8 cellular contexts compared by ENCODE assay signal in genomic region chr12:49674318-49674985, GRCh38. TPM values are rescaled to one million over a fixed set of nuclear protein-coding genes. Genes with fewer than 3 reads are reported as not detected.
DNase-seq lines count a peak whose midpoint lies in the region; ATAC-seq, FAIRE-seq and TF ChIP-seq lines count a peak whose summit lies in the region.

No MANE protein-coding gene starts in this region.

- DNase-seq in body of pancreas (no peak), kidney (no peak), stomach (no peak), HAP-1 (ENCODE audit: low spot score in 2 of 2) (no peak), GM13976 (ENCODE audit: low spot score) (no peak)
- DNase-seq in stimulated activated CD4-positive, alpha-beta T cell treated with anti-CD3 and anti-CD28 coated beads, Interleukin-4, amount 100 ng/mL, for 4 hours: no peak

- H3K27ac ChIP-seq in body of pancreas: peak overlapping the region; percentile 71 to 91 (median 85)
- peak overlapping the region; percentile 79 to 94 for H3K27ac ChIP-seq in kidney (ENCODE audit: low read depth in 2 of 2, low read length in 2 of 2)
- peak overlapping the region; percentile 88 to 91 (median 89) for H3K27ac ChIP-seq in stomach

- H3K36me3 ChIP-seq in Loucy (ENCODE audit: insufficient read depth, low read length): no peaks in the 10 kb centered on the region
- H3K36me3 ChIP-seq in body of pancreas (replicated peaks in 1 of 2; ENCODE audit: insufficient read depth in 1 of 2, low read depth in 2 of 2): no peaks in the 10 kb centered on the region
- no peaks in the 10 kb centered on the region for H3K36me3 ChIP-seq in kidney (ENCODE audit: control insufficient read depth in 1 of 2, insufficient read depth in 2 of 2, low read length in 2 of 2)
- H3K36me3 ChIP-seq in stomach: no peaks in the 10 kb centered on the region
- H3K36me3 ChIP-seq in HAP-1 (replicated peaks): no peaks in the 10 kb centered on the region

- no peak overlapping the region for H2AFZ ChIP-seq in Loucy (ENCODE audit: low read length)

- no peaks in the 10 kb centered on the region for H4K20me1 ChIP-seq in Loucy (ENCODE audit: insufficient read depth, low read length, poor library complexity, severe bottlenecking)

- FAIRE-seq in kidney (lab: Jason Lieb, UNC): no peak

- TF ChIP-seq POLR2A in body of pancreas (IDR thresholded peaks at IDR 0.05) (no peak), stomach (IDR thresholded peaks at IDR 0.05) (no peak)

- no peak for TF ChIP-seq EP300 in stomach (IDR thresholded peaks at IDR 0.05)

- peaks cover 4% of the 10 kb centered on the region; the same call in 1 of the 2 replicates for H3F3A ChIP-seq in Loucy (ENCODE audit: low read depth)

- in situ Hi-C loops in HAP-1 (cut with MboI; ENCODE audit: low sequenced_read_pairs) (no loop called here), GM13976 (cut with MboI; ENCODE audit: low sequenced_read_pairs, unreplicated experiment) (no loop called here)

- H3K4me1 ChIP-seq in Loucy (ENCODE audit: insufficient read depth, low read length, poor library complexity, severe bottlenecking): peaks cover 65% of the 10 kb centered on the region
- peaks cover 32% of the 10 kb centered on the region for H3K4me1 ChIP-seq in body of pancreas
- peaks cover 30 to 43% of the 10 kb centered on the region in 2 donors for H3K4me1 ChIP-seq in kidney (ENCODE audit: control insufficient read depth in 1 of 2, insufficient read depth in 1 of 2, low read depth in 1 of 2, low read length in 2 of 2)
- peaks cover 51 to 58% (median 54%) of the 10 kb centered on the region in 4 donors for H3K4me1 ChIP-seq in stomach
- peaks cover 6% of the 10 kb centered on the region for H3K4me1 ChIP-seq in HAP-1

- intact Hi-C loops in body of pancreas (cut with DNase I): no loop called here
- intact Hi-C loops in kidney (cut with DNase I): no loop called here
- intact Hi-C loops in stomach (cut with DNase I; ENCODE audit: low total_unique reads): no loop called here

- 52 to 81% methylated on average over 4 of the region's 4 CpGs for WGBS in body of pancreas, 2 donors
- WGBS in stomach, 5 donors: 36 to 57% (median 51%) methylated on average over 4 of the region's 4 CpGs

- H3K4me3 ChIP-seq in Loucy (ENCODE audit: low read length, poor library complexity, severe bottlenecking) (no peak overlapping the region), body of pancreas (no peak overlapping the region), kidney (ENCODE audit: low read length in 2 of 2) (no peak overlapping the region), stomach (no peak overlapping the region), HAP-1 (no peak overlapping the region)

- H3K9me3 ChIP-seq in Loucy (ENCODE audit: insufficient read depth, low read depth, low read length) (no peaks in the 10 kb centered on the region), body of pancreas (no peaks in the 10 kb centered on the region), kidney (ENCODE audit: control insufficient read depth in 1 of 2, low read length in 2 of 2) (no peaks in the 10 kb centered on the region), stomach (no peaks in the 10 kb centered on the region), HAP-1 (no peaks in the 10 kb centered on the region)

- no peaks in the 10 kb centered on the region for H3K27me3 ChIP-seq in Loucy (ENCODE audit: insufficient read depth, low read length, poor library complexity, severe bottlenecking)
- H3K27me3 ChIP-seq in body of pancreas: no peaks in the 10 kb centered on the region
- no peaks in the 10 kb centered on the region for H3K27me3 ChIP-seq in stomach
- no peaks in the 10 kb centered on the region for H3K27me3 ChIP-seq in HAP-1 (ENCODE audit: low read depth)

- H3K79me2 ChIP-seq in Loucy (ENCODE audit: insufficient read depth, low read length): peaks cover 63% of the 10 kb centered on the region

- H3K9ac ChIP-seq in Loucy (ENCODE audit: low read depth, low read length, poor library complexity, severe bottlenecking) (peak overlapping the region; percentile 13), kidney (ENCODE audit: low read length in 2 of 2) (peak overlapping the region; percentile 48 to 76)

- TF ChIP-seq CTCF in Loucy (conservative IDR thresholded peaks at IDR 0.05; ENCODE audit: low read length) (no peak), body of pancreas (IDR thresholded peaks at IDR 0.05) (no peak), kidney (IDR thresholded peaks at IDR 0.05; ENCODE audit: borderline replicate concordance, extremely low read depth, insufficient read depth) (no peak), stomach (IDR thresholded peaks at IDR 0.05) (no peak), GM13976 (IDR thresholded peaks at IDR 0.05; ENCODE audit: borderline replicate concordance, control extremely low read depth, extremely low read depth, insufficient read depth, missing control alignments) (no peak)

- ATAC-seq in body of pancreas: no peak
- ATAC-seq in HG02970 (IDR thresholded peaks at IDR 0.05; ENCODE audit: low FRiP score, unreplicated experiment): no peak

- no peak overlapping the region for H3K4me2 ChIP-seq in Loucy (ENCODE audit: low read depth, low read length, poor library complexity, severe bottlenecking)

- H3K9me2 ChIP-seq in Loucy (replicated peaks; ENCODE audit: low read depth, low read length): no peaks in the 10 kb centered on the region

RNA-seq across cellular contexts. Expression of gene FMNL3, which starts 32.8 kb away (rescaled TPM):
- total RNA-seq in body of pancreas: 1 to 10 TPM; 3.0 to 6.2 TPM
- total RNA-seq in kidney: 25.6 TPM
- 6.3 TPM for polyA plus RNA-seq in kidney (ENCODE audit: insufficient read depth, low read depth, low replicate concordance)
- 10 to 100 TPM in 2 of 5 donors, 1 to 10 TPM in 3; 2.9 to 28.5 (median 9.6) TPM for total RNA-seq in stomach
- 1 to 10 TPM; 2.1 to 8.1 (median 5.2) TPM for polyA plus RNA-seq in stomach

RNA-seq across cellular contexts. Expression of gene PRPF40B, which starts 51.1 kb away (rescaled TPM):
- total RNA-seq in body of pancreas (1 to 10 TPM; 6.3 to 9.3 TPM), kidney (33.3 TPM), stomach (10 to 100 TPM in 3 of 5 donors, 1 to 10 TPM in 2; 6.7 to 39.7 (median 14.0) TPM)
- polyA plus RNA-seq in kidney (ENCODE audit: insufficient read depth, low read depth, low replicate concordance) (20.1 TPM), stomach (10 to 100 TPM in 2 of 3 donors, 1 to 10 TPM in 1; 6.6 to 17.4 (median 12.6) TPM)
